In the genomic region with DNA sequence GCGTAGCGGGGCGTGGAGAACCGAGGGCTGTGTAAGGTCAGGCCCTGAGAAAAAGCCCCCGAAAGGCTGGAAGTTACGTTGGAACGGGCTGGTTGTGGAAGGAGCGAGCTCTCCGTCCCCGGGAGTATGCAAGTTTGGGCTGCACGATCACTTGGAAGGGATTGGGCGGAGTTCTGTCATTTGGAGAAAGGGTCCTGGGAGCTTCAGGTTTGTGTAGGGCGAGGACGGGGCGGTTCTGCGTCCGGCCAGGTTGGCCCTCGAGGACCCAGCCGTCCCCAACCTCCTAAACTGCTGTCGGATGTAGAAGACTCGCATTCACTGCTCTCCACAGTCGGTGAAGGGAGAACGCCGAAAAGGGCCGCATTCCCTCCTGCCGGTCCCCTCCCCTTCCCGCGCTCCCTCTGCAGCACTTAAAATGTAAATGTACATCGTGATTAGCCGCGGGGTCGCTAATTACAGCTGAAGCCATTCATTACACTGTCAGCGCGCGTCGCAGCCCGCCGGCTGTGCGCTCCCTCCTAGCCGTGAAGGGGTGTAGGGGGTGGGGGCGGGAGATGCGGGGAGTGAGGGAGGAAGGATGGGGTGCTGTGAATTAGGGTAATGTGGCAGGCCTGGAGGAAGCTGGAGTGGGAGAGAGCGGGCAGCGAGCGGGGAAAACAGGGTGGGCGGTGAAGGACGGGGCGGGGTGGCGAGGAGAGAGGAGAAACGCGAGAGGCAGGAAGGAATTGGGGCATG, we compare ENCODE assay signal across 8 cellular contexts. TPM values are rescaled to one million over a fixed set of nuclear protein-coding genes. Genes with fewer than 3 reads are reported as not detected.
A peak's percentile ranks its signal among the peaks of the same experiment; 100 is the strongest.
DNase-seq lines count a peak whose midpoint lies in the region; ATAC-seq and TF ChIP-seq lines count a peak whose summit lies in the region.

No MANE protein-coding gene starts in this region.

- ATAC-seq in GM21528 (IDR thresholded peaks at IDR 0.05; ENCODE audit: low FRiP score, unreplicated experiment) (no peak), esophagus mucosa (no peak)

- H3K4me1 Mint-ChIP-seq in activated T-helper 2 cell treated with anti-CD3 and anti-CD28 coated beads, Interferon-gamma antibody, Interleukin-2, Interleukin-4, amounts not matched to agents 10 μg/mL and 5 μg/mL and 100 μg/mL, durations not matched to agents 14 hours and 24 hours and 36 hours (ENCODE audit: low read depth): peaks cover 29% of the 10 kb centered on the region

- no peak overlapping the region for H3K27ac Mint-ChIP-seq in activated T-helper 2 cell treated with anti-CD3 and anti-CD28 coated beads, Interferon-gamma antibody, Interleukin-2, Interleukin-4, amounts not matched to agents 10 μg/mL and 5 μg/mL and 100 μg/mL, durations not matched to agents 14 hours and 24 hours and 36 hours

- H3K9ac ChIP-seq in iPS-20b (ENCODE audit: low read depth, low read length) (no peak overlapping the region), skeletal muscle satellite cell (ENCODE audit: low read depth, low read length) (peak overlapping the region; percentile 49)

- peaks cover 4% of the 10 kb centered on the region for H3K36me3 Mint-ChIP-seq in activated T-helper 2 cell treated with anti-CD3 and anti-CD28 coated beads, Interferon-gamma antibody, Interleukin-2, Interleukin-4, amounts not matched to agents 10 μg/mL and 5 μg/mL and 100 μg/mL, durations not matched to agents 14 hours and 24 hours and 36 hours (ENCODE audit: low read depth)

- intact Hi-C loops in activated T-helper 2 cell treated with anti-CD3 and anti-CD28 coated beads, Interferon-gamma antibody, Interleukin-2, Interleukin-4, amounts not matched to agents 10 μg/mL and 5 μg/mL and 100 μg/mL, durations not matched to agents 14 hours and 24 hours and 36 hours (cut with micrococcal nuclease): loop anchor here (5.0 kb wide), 2 partner anchors 63 to 172 kb away; a partner anchor contains a TSS

- CTCF ChIA-PET in HEK293 (lab: Yijun Ruan, JAX): interaction anchor here (0.6 to 3.6 kb wide), 5 partner anchors 8 to 667 kb away, joined by 3 to 16 read pairs (median 6); no protein-coding TSS in a partner anchor

- H3K4me2 ChIP-seq in skeletal muscle satellite cell (ENCODE audit: low read length): peak overlapping the region; percentile 92

- H3K4me3 Mint-ChIP-seq in activated T-helper 2 cell treated with anti-CD3 and anti-CD28 coated beads, Interferon-gamma antibody, Interleukin-2, Interleukin-4, amounts not matched to agents 10 μg/mL and 5 μg/mL and 100 μg/mL, durations not matched to agents 14 hours and 24 hours and 36 hours (ENCODE audit: low read depth): peak overlapping the region; percentile 51

- no peak for TF ChIP-seq CTCF in HEK293 (tag by site-specific recombination; IDR thresholded peaks at IDR 0.05)

- H3K4me3 ChIP-seq in HEK293 (ENCODE audit: low read depth, low read length) (no peak overlapping the region), iPS-20b (ENCODE audit: low read length) (peak overlapping the region; percentile 75), skeletal muscle satellite cell (ENCODE audit: low read length) (peak overlapping the region; percentile 68)

- peaks cover 4% of the 10 kb centered on the region; the same call in 1 of the 2 replicates for H3K4me1 ChIP-seq in HEK293 (ENCODE audit: control insufficient read depth, insufficient read depth, low read length)
- no peaks in the 10 kb centered on the region; the same call in 1 of the 2 replicates for H3K4me1 ChIP-seq in iPS-20b (ENCODE audit: insufficient read depth, low read length)
- peaks cover 36% of the 10 kb centered on the region for H3K4me1 ChIP-seq in skeletal muscle satellite cell (ENCODE audit: control insufficient read depth, insufficient read depth, low read length)

- POLR2A ChIA-PET in HEK293 (lab: Yijun Ruan, JAX): interaction anchor here (0.6 to 0.7 kb wide), 3 partner anchors 117 to 591 kb away, joined by 3 to 6 read pairs (median 3); no protein-coding TSS in a partner anchor

- H3K27ac ChIP-seq in HEK293 (ENCODE audit: extremely low read depth, low read depth, low read length): no peak overlapping the region
- no peak overlapping the region for H3K27ac ChIP-seq in iPS-20b (ENCODE audit: low read length)

- H3K9me3 ChIP-seq in HEK293 (ENCODE audit: control insufficient read depth, insufficient read depth, low read depth, low read length) (no peaks in the 10 kb centered on the region), iPS-20b (ENCODE audit: insufficient read depth, low read depth, low read length) (no peaks in the 10 kb centered on the region), skeletal muscle satellite cell (replicated peaks; ENCODE audit: low read length) (no peaks in the 10 kb centered on the region)

- H3K36me3 ChIP-seq in HEK293 (ENCODE audit: control insufficient read depth in 2 of 2, insufficient read depth in 1 of 2, low read length in 2 of 2): no peaks in the 10 kb centered on the region
- H3K36me3 ChIP-seq in iPS-20b (ENCODE audit: insufficient read depth, low read depth, low read length): no peaks in the 10 kb centered on the region
- H3K36me3 ChIP-seq in skeletal muscle satellite cell (ENCODE audit: insufficient read depth, low read length): no peaks in the 10 kb centered on the region

- no peak for DNase-seq in activated T-helper 2 cell treated with anti-CD3 and anti-CD28 coated beads, Interferon-gamma antibody, Interleukin-2, Interleukin-4, amounts not matched to agents 10 μg/mL and 5 μg/mL and 100 μg/mL, durations not matched to agents 14 hours and 24 hours and 36 hours (ENCODE audit: low spot score)
- DNase-seq in H4 (ENCODE audit: low spot score) (no peak), GF-D8 (lab: John Stamatoyannopoulos, UW) (no peak)

- H3K9me3 Mint-ChIP-seq in activated T-helper 2 cell treated with anti-CD3 and anti-CD28 coated beads, Interferon-gamma antibody, Interleukin-2, Interleukin-4, amounts not matched to agents 10 μg/mL and 5 μg/mL and 100 μg/mL, durations not matched to agents 14 hours and 24 hours and 36 hours: no peaks in the 10 kb centered on the region

- peaks cover 80% of the 10 kb centered on the region for H3K27me3 ChIP-seq in iPS-20b (ENCODE audit: insufficient read depth, low read length)
- peaks cover 43% of the 10 kb centered on the region for H3K27me3 ChIP-seq in skeletal muscle satellite cell (ENCODE audit: control insufficient read depth, insufficient read depth, low read length)

- H3K27me3 Mint-ChIP-seq in activated T-helper 2 cell treated with anti-CD3 and anti-CD28 coated beads, Interferon-gamma antibody, Interleukin-2, Interleukin-4, amounts not matched to agents 10 μg/mL and 5 μg/mL and 100 μg/mL, durations not matched to agents 14 hours and 24 hours and 36 hours (ENCODE audit: low read depth): peaks cover 39% of the 10 kb centered on the region

TF ChIP-seq in HEK293, 187 proteins besides CTCF, POLR2A, EP300 and RAD21:
- peak; percentile 74 for TF ChIP-seq EGR2 (tag by site-specific recombination; IDR thresholded peaks at IDR 0.05; ENCODE audit: low read depth)
- no peak for TF ChIP-seq ZEB2 (tag by site-specific recombination; IDR thresholded peaks at IDR 0.05)
- TF ChIP-seq, protein P1, sequence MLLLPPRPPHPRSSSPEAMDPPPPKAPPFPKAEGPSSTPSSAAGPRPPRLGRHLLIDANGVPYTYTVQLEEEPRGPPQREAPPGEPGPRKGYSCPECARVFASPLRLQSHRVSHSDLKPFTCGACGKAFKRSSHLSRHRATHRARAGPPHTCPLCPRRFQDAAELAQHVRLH (tag by site-specific recombination; IDR thresholded peaks at IDR 0.05): 0 out of 2 replicates have a peak, but pooled peaks have one; percentile 31
- peak; percentile 78 for TF ChIP-seq ZFHX2 (tag by site-specific recombination; conservative IDR thresholded peaks at IDR 0.05)
- TF ChIP-seq SETDB1 (IDR thresholded peaks at IDR 0.05; ENCODE audit: insufficient read length, low read length): no peak
- TF ChIP-seq ZFP37 (tag by site-specific recombination; IDR thresholded peaks at IDR 0.05): no peak

RNA-seq across cellular contexts. Expression of a gene that starts 2.5 kb away (rescaled TPM):
- 13.1 and 14.2 TPM in 2 replicates for total RNA-seq in activated T-helper 2 cell treated with anti-CD3 and anti-CD28 coated beads, Interferon-gamma antibody, Interleukin-2, Interleukin-4, amounts not matched to agents 10 μg/mL and 5 μg/mL and 100 μg/mL, durations not matched to agents 14 hours and 24 hours and 36 hours
- 13.4 and 13.8 TPM in 2 replicates for total RNA-seq in skeletal muscle satellite cell (2012; rRNA removed)
- total RNA-seq in H4 (2014; rRNA removed; shearing (Covaris generic)): 0.12 TPM in 1 of 2 replicates, not detected in the other
- 4.0 TPM for total RNA-seq in esophagus mucosa

RNA-seq across cellular contexts. Expression of a gene that starts 21.2 kb away (rescaled TPM):
- total RNA-seq in activated T-helper 2 cell treated with anti-CD3 and anti-CD28 coated beads, Interferon-gamma antibody, Interleukin-2, Interleukin-4, amounts not matched to agents 10 μg/mL and 5 μg/mL and 100 μg/mL, durations not matched to agents 14 hours and 24 hours and 36 hours: 311 and 333 TPM in 2 replicates
- 68.4 and 80.2 TPM in 2 replicates for total RNA-seq in skeletal muscle satellite cell (2012; rRNA removed)
- total RNA-seq in H4 (2014; rRNA removed; shearing (Covaris generic)): 160 and 163 TPM in 2 replicates
- total RNA-seq in esophagus mucosa: 229 TPM

RNA-seq across cellular contexts. Expression of a gene that starts 36.3 kb away (rescaled TPM):
- 0.89 and 0.99 TPM in 2 replicates for total RNA-seq in activated T-helper 2 cell treated with anti-CD3 and anti-CD28 coated beads, Interferon-gamma antibody, Interleukin-2, Interleukin-4, amounts not matched to agents 10 μg/mL and 5 μg/mL and 100 μg/mL, durations not matched to agents 14 hours and 24 hours and 36 hours
- 0.25 and 3.7 TPM in 2 replicates for total RNA-seq in skeletal muscle satellite cell (2012; rRNA removed)
- total RNA-seq in H4 (2014; rRNA removed; shearing (Covaris generic)): 1.9 and 3.6 TPM in 2 replicates
- total RNA-seq in esophagus mucosa: 0.84 TPM

RNA-seq across cellular contexts. Expression of a gene that starts 52.4 kb away (rescaled TPM):
- 82.1 and 95.2 TPM in 2 replicates for total RNA-seq in activated T-helper 2 cell treated with anti-CD3 and anti-CD28 coated beads, Interferon-gamma antibody, Interleukin-2, Interleukin-4, amounts not matched to agents 10 μg/mL and 5 μg/mL and 100 μg/mL, durations not matched to agents 14 hours and 24 hours and 36 hours
- total RNA-seq in skeletal muscle satellite cell (2012; rRNA removed): 26.0 and 29.7 TPM in 2 replicates
- total RNA-seq in H4 (2014; rRNA removed; shearing (Covaris generic)): 28.4 and 46.5 TPM in 2 replicates
- total RNA-seq in esophagus mucosa: 62.5 TPM
